Comparison of ENCODE assay signal across 28 cellular contexts in genomic region chr1:205532996-205533728, GRCh38.
"Had no signal": no experiment of that assay in that cellular context is flagged by ENCODE, and none has a peak within 500 bp of the region (broad histone marks: within the 10 kb centered on the region; RNA-seq: fewer than 3 reads in every experiment).

No MANE protein-coding gene starts in this region.

- H3K4me3 Mint-ChIP-seq: activated CD4-positive, alpha-beta memory T cell treated with anti-CD3 and anti-CD28 coated beads, Interleukin-2, amount 10 ng/mL, durations not matched to agents 7 days and 5 days; activated CD4-positive, alpha-beta T cell treated with anti-CD3 and anti-CD28 coated beads, Interleukin-2, amount 10 ng/mL, durations not matched to agents 7 days and 5 days; activated T-cell treated with anti-CD3 and anti-CD28 coated beads, Interleukin-2, amount 50 U/mL, for 24 hours; activated T-helper 17 cell treated with anti-CD3 and anti-CD28 coated beads, Interleukin-2, amount 50 U/mL, for 72 hours; mesothelial cell of epicardium; naive B cell; neural crest cell; stimulated activated naive CD8-positive, alpha-beta T cell treated with anti-CD3 and anti-CD28 coated beads, Interleukin-15, Interleukin-2, amounts not matched to agents 100 ng/mL and 50 ng/mL, for 24 hours; T-helper 1 cell treated with Interleukin-12 subunit alpha and Interleukin-12 subunit beta and Interleukin-4 antibody, amounts not matched to agents 30 μg/mL and 1 μg/mL, for 36 hours had no signal

- H3K27ac Mint-ChIP-seq: activated CD4-positive, alpha-beta memory T cell treated with anti-CD3 and anti-CD28 coated beads, Interleukin-2, amount 10 ng/mL, durations not matched to agents 7 days and 5 days; activated CD4-positive, alpha-beta T cell treated with anti-CD3 and anti-CD28 coated beads, Interleukin-2, amount 10 ng/mL, durations not matched to agents 7 days and 5 days; activated T-cell treated with anti-CD3 and anti-CD28 coated beads, Interleukin-2, amount 50 U/mL, for 24 hours; activated T-helper 17 cell treated with anti-CD3 and anti-CD28 coated beads, Interleukin-2, amount 50 U/mL, for 72 hours; mesothelial cell of epicardium; stimulated activated naive CD8-positive, alpha-beta T cell treated with anti-CD3 and anti-CD28 coated beads, Interleukin-15, Interleukin-2, amounts not matched to agents 100 ng/mL and 50 ng/mL, for 24 hours; T-helper 1 cell treated with Interleukin-12 subunit alpha and Interleukin-12 subunit beta and Interleukin-4 antibody, amounts not matched to agents 30 μg/mL and 1 μg/mL, for 36 hours had no signal

- H3K36me3 ChIP-seq: thyroid gland, vagina had no signal

- H3K27me3 Mint-ChIP-seq: activated CD4-positive, alpha-beta T cell treated with anti-CD3 and anti-CD28 coated beads, Interleukin-2, amount 10 ng/mL, durations not matched to agents 7 days and 5 days had no signal

- H3K27ac ChIP-seq: coronary artery, left ventricle myocardium inferior, thyroid gland, upper lobe of left lung, vagina, VCaP had no signal

- H3K4me3 ChIP-seq: coronary artery, dorsolateral prefrontal cortex, left ventricle myocardium inferior, thyroid gland, upper lobe of left lung, vagina had no signal

- H3K27me3 ChIP-seq: dorsolateral prefrontal cortex, thyroid gland, upper lobe of left lung, vagina had no signal

- H3K4me1 Mint-ChIP-seq: activated T-helper 17 cell treated with anti-CD3 and anti-CD28 coated beads, Interleukin-2, amount 50 U/mL, for 72 hours had no signal

- H3K9me3 ChIP-seq: left ventricle myocardium inferior, thyroid gland, upper lobe of left lung, vagina had no signal

- H3K36me3 Mint-ChIP-seq: activated naive CD4-positive, alpha-beta T cell treated with anti-CD3 and anti-CD28 coated beads, Interleukin-2, amount 50 U/mL, for 72 hours; naive B cell had no signal

- DNase-seq: activated CD4-positive, alpha-beta memory T cell treated with anti-CD3 and anti-CD28 coated beads, Interleukin-2, amount 10 ng/mL, durations not matched to agents 7 days and 5 days; activated CD4-positive, alpha-beta T cell treated with anti-CD3 and anti-CD28 coated beads, Interleukin-2, amount 10 ng/mL, durations not matched to agents 7 days and 5 days; activated CD8-positive, alpha-beta memory T cell treated with anti-CD3 and anti-CD28 coated beads, Interleukin-2, amount 50 U/mL, for 48 hours; activated gamma-delta T cell treated with Interleukin-2 at 50 U/mL for 16 hours; activated T-cell treated with anti-CD3 and anti-CD28 coated beads, Interleukin-2, amount 50 U/mL, for 24 hours; anterior cingulate cortex; cerebellar nuclear complex; effector memory CD4-positive, alpha-beta T cell; erythroblast; foreskin fibroblast; left ventricle myocardium inferior; mammary epithelial cell; naive B cell; stimulated activated CD4-positive, alpha-beta T cell treated with anti-CD3 and anti-CD28 coated beads, Interleukin-2, amount 100 ng/mL, for 48 hours; SW 1271; T-helper 9 cell; thyroid gland had no signal

- H3K9me3 Mint-ChIP-seq: activated CD4-positive, alpha-beta memory T cell treated with anti-CD3 and anti-CD28 coated beads, Interleukin-2, amount 10 ng/mL, durations not matched to agents 7 days and 5 days; activated CD4-positive, alpha-beta T cell treated with anti-CD3 and anti-CD28 coated beads, Interleukin-2, amount 10 ng/mL, durations not matched to agents 7 days and 5 days; activated naive CD4-positive, alpha-beta T cell treated with anti-CD3 and anti-CD28 coated beads, Interleukin-2, amount 50 U/mL, for 72 hours; activated T-cell treated with anti-CD3 and anti-CD28 coated beads, Interleukin-2, amount 50 U/mL, for 24 hours; activated T-helper 17 cell treated with anti-CD3 and anti-CD28 coated beads, Interleukin-2, amount 50 U/mL, for 72 hours; mesothelial cell of epicardium; naive B cell; neural crest cell; stimulated activated naive CD8-positive, alpha-beta T cell treated with anti-CD3 and anti-CD28 coated beads, Interleukin-15, Interleukin-2, amounts not matched to agents 100 ng/mL and 50 ng/mL, for 24 hours; T-helper 1 cell treated with Interleukin-12 subunit alpha and Interleukin-12 subunit beta and Interleukin-4 antibody, amounts not matched to agents 30 μg/mL and 1 μg/mL, for 36 hours had no signal
